ENCODE assay signal across 16 cellular contexts in the genomic region with DNA sequence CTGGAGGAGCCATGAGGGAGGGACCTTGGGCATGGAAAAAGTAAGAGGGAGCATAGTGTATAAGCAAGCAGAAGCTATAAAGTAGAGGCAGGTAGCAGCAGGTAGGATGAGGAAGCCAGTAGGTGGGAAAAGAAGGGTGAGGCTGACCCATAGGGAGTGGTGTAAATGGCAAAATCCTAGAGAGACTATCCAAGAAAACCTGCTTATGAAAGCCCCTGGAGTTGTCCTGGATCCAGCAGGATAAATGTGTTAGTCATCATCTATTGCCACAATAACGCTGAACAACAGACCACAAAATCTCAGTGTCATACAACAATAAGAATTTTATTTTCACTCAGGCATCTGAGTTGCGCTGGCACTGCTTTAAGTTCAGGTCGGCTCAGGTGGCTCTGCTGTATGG. TPM values are rescaled to one million over a fixed set of nuclear protein-coding genes. Genes with fewer than 3 reads are reported as not detected.
DNase-seq lines count a peak whose midpoint lies in the region; ATAC-seq and FAIRE-seq lines count a peak whose summit lies in the region.
"Had no signal": no experiment of that assay in that cellular context is flagged by ENCODE, and none has a peak within 500 bp of the region (broad histone marks: within the 10 kb centered on the region; RNA-seq: fewer than 3 reads in every experiment).

No MANE protein-coding gene starts in this region.

- ATAC-seq in esophagus mucosa, result peak; percentile 78
- no peak for ATAC-seq in left colon

- FAIRE-seq in RCC 7860 (lab: Jason Lieb, UNC), result no peak
- FAIRE-seq: G401.6 had no signal

- intact Hi-C loops in left colon (cut with DNase I, micrococcal nuclease), result no loop called here

- DNase-seq in ELR (ENCODE audit: low read depth) (peak; percentile 84), RCC 7860 (ENCODE audit: low spot score) (peak; percentile 38), renal cortical epithelial cell (ENCODE audit: low read depth) (peak; percentile 55), left colon (no peak), superior temporal gyrus (ENCODE audit: extremely low spot score) (no peak), medulla oblongata (ENCODE audit: extremely low spot score) (no peak)
- DNase-seq in activated CD8-positive, alpha-beta memory T cell treated with anti-CD3 and anti-CD28 coated beads, Interleukin-2, amount 50 U/mL, for 4 hours, result no peak
- DNase-seq: activated gamma-delta T cell treated with Interleukin-2 at 50 U/mL for 16 hours; CD4-positive, alpha-beta memory T cell; heart right ventricle; NCI-H1417; NCI-H345; posterior cingulate gyrus; WERI-Rb-1 had no signal

RNA-seq across cellular contexts. Expression of a gene that starts 30.2 kb away (rescaled TPM):
- total RNA-seq in esophagus mucosa (16.6 TPM), renal cortical epithelial cell (12.7 and 45.5 TPM in 2 replicates), left colon (10 to 100 TPM; 27.8 to 29.4 TPM)

Comparison
In these comparisons a context has a peak if more than half of its experiments do, and no peak if none do; other contexts are left out.
1. DNase-seq: peak in ELR (single experiment), RCC 7860 (single experiment) and renal cortical epithelial cell (single experiment); none in left colon (0 of 2), superior temporal gyrus (single experiment), activated CD8-positive, alpha-beta memory T cell treated with anti-CD3 and anti-CD28 coated beads, Interleukin-2, amount 50 U/mL, for 4 hours (single experiment) and medulla oblongata (single experiment).